In the genomic region with DNA sequence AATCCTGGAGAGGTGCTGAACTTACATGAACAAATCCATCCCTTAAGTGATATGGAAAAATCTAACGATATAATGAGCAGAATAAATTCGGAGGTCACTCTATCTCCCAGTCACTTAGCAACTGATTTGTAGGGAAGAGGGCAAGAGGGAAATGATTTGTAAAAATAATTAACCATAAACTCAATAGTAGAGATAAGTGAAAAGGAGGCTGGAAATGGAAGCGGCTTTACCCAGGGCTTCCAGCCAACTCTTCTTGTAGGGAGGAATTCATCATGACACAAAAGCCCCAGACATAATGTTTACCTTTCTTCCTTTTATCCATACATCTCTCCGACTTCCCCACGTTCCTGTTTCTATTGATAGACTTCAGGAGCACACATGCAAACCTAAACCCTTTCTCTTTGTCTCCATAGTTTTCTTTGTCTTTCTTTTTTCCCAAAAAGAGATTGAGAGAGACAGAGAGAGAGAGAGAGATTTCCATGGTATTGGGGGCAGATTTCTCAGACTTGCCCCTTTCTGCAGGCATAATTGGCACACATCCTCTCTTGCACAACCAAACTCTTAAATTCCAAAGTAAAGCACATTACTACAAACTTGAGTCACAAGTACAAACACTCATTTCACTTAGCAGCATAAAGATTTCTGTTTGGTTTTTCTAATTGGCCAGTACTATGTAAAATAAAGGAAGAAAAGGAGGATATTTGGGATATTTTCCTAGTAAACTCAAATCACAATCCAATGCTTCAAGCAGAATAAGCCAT, we compare ENCODE assay signal across 13 cellular contexts.
DNase-seq lines count a peak whose midpoint lies in the region; TF ChIP-seq lines count a peak whose summit lies in the region.
"Had no signal": no experiment of that assay in that cellular context is flagged by ENCODE, and none has a peak within 500 bp of the region (broad histone marks: within the 10 kb centered on the region; RNA-seq: fewer than 3 reads in every experiment).

No MANE protein-coding gene starts in this region.

- peak in 1 of 2 experiments; percentile 48; a peak in 1 of 4 replicates for TF ChIP-seq EP300 in SK-N-SH (IDR thresholded peaks at IDR 0.05; ENCODE audit: borderline replicate concordance in 1 of 2, low read depth in 1 of 2, low read length in 1 of 2)

- no peak overlapping the region for H3K9ac ChIP-seq in SK-N-SH

- H3K79me2 ChIP-seq in SK-N-SH (ENCODE audit: insufficient read depth), result no peaks in the 10 kb centered on the region

- H3K27me3 ChIP-seq in SK-N-SH (ENCODE audit: insufficient read depth), result no peaks in the 10 kb centered on the region
- H3K27me3 ChIP-seq: dorsolateral prefrontal cortex, ovary had no signal

- CTCF ChIA-PET in SK-N-SH (lab: Yijun Ruan, JAX), result no interaction called here

- WGBS in SK-N-SH (ENCODE audit: low lambda C conversion rate), result 15% methylated on average over 5 of the region's 5 CpGs

- no peaks in the 10 kb centered on the region for H4K20me1 ChIP-seq in SK-N-SH (ENCODE audit: insufficient read depth)

- peaks cover 9% of the 10 kb centered on the region; the same call in 1 of the 2 replicates for H3K9me3 ChIP-seq in SK-N-SH
- H3K9me3 ChIP-seq: ovary had no signal

- POLR2A ChIA-PET in SK-N-SH (lab: Yijun Ruan, JAX), result no interaction called here

- H3K4me2 ChIP-seq in SK-N-SH, result peak overlapping the region; percentile 59

- peaks cover 6% of the 10 kb centered on the region for H3F3A ChIP-seq in SK-N-SH (replicated peaks; ENCODE audit: insufficient read depth)

- TF ChIP-seq CTCF in SK-N-SH (IDR thresholded peaks at IDR 0.05) (no peak), retinal pigment epithelial cell (conservative IDR thresholded peaks at IDR 0.05; ENCODE audit: low read depth, low read length) (no peak)

- no peaks in the 10 kb centered on the region for H3K36me3 ChIP-seq in SK-N-SH (replicated peaks in 1 of 2; ENCODE audit: control insufficient read depth in 1 of 2, insufficient read depth in 2 of 2, low read length in 1 of 2)
- H3K36me3 ChIP-seq: left ventricle myocardium inferior, ovary had no signal

- H3K9me2 ChIP-seq in SK-N-SH, result no peaks in the 10 kb centered on the region

- peaks cover 0 to 6% of the 10 kb centered on the region in 2 experiments; a peak in 2 of 4 replicates for H3K4me1 ChIP-seq in SK-N-SH (ENCODE audit: control insufficient read depth in 1 of 2, insufficient read depth in 2 of 2, low read depth in 1 of 2, low read length in 1 of 2)
- H3K4me1 ChIP-seq: left ventricle myocardium inferior had no signal

- no peak for TF ChIP-seq RAD21 in SK-N-SH (IDR thresholded peaks at IDR 0.05; ENCODE audit: low read length)

- DNase-seq in NCI-H345 (lab: John Stamatoyannopoulos, UW), result peak; percentile 21
- DNase-seq in NCI-H345 treated with DMSO at 0.1 percent for 48 hours (lab: John Stamatoyannopoulos, UW; ENCODE audit: unreplicated experiment), result no peak
- DNase-seq in SK-N-SH, result peak; percentile 40
- peak; percentile 31 for DNase-seq in fibroblast of the conjunctiva (ENCODE audit: low read depth)
- peak; percentile 9 for DNase-seq in retinal pigment epithelial cell (ENCODE audit: low read depth)
- no peak for DNase-seq in T-helper 1 cell
- DNase-seq in NK-92 (lab: John Stamatoyannopoulos, UW; ENCODE audit: unreplicated experiment), result no peak
- no peak for DNase-seq in stimulated activated CD4-positive, alpha-beta T cell treated with anti-CD3 and anti-CD28 coated beads, Interleukin-4, amount 100 ng/mL, for 4 hours
- DNase-seq: activated CD8-positive, alpha-beta memory T cell treated with anti-CD3 and anti-CD28 coated beads, Interleukin-2, amount 50 U/mL, for 4 hours; dorsolateral prefrontal cortex; left ventricle myocardium inferior; NCI-H526; ovary had no signal

- H3K4me3 ChIP-seq in SK-N-SH (ENCODE audit: low read depth in 2 of 2, low read length in 1 of 2), result peak overlapping the region in 1 of 2 experiments; percentile 12; a peak in 1 of 4 replicates
- H3K4me3 ChIP-seq in retinal pigment epithelial cell (ENCODE audit: low read length), result no peak overlapping the region
- H3K4me3 ChIP-seq: dorsolateral prefrontal cortex, left ventricle myocardium inferior, ovary had no signal

- H2AFZ ChIP-seq in SK-N-SH (ENCODE audit: low read depth), result peak overlapping the region; percentile 72; the same call in 1 of the 2 replicates

- H3K27ac ChIP-seq in SK-N-SH (ENCODE audit: low read depth in 2 of 2, low read length in 1 of 2), result peak overlapping the region in 1 of 2 experiments; percentile 49; a peak in 2 of 4 replicates
- H3K27ac ChIP-seq: left ventricle myocardium inferior, ovary had no signal

TF ChIP-seq in SK-N-SH, 30 proteins besides CTCF, POLR2A, EP300 and RAD21:
- TF ChIP-seq RFX5 (IDR thresholded peaks at IDR 0.05; ENCODE audit: low read length) (peak; percentile 72; the same call in 1 of the 2 replicates), NFIC (IDR thresholded peaks at IDR 0.05; ENCODE audit: borderline replicate concordance) (peak; percentile 28; the same call in 1 of the 2 replicates), MEF2A (IDR thresholded peaks at IDR 0.05; ENCODE audit: borderline replicate concordance, low read depth) (no peak), YY1 (IDR thresholded peaks at IDR 0.05; ENCODE audit: low read depth) (no peak)
- TF ChIP-seq, protein P1, sequence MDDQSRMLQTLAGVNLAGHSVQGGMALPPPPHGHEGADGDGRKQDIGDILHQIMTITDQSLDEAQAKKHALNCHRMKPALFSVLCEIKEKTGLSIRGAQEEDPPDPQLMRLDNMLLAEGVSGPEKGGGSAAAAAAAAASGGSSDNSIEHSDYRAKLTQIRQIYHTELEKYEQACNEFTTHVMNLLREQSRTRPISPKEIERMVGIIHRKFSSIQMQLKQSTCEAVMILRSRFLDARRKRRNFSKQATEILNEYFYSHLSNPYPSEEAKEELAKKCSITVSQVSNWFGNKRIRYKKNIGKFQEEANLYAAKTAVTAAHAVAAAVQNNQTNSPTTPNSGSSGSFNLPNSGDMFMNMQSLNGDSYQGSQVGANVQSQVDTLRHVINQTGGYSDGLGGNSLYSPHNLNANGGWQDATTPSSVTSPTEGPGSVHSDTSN (IDR thresholded peaks at IDR 0.05), result 0 out of 2 replicates have a peak, but pooled peaks have one; percentile 19
- TF ChIP-seq, protein P2, sequence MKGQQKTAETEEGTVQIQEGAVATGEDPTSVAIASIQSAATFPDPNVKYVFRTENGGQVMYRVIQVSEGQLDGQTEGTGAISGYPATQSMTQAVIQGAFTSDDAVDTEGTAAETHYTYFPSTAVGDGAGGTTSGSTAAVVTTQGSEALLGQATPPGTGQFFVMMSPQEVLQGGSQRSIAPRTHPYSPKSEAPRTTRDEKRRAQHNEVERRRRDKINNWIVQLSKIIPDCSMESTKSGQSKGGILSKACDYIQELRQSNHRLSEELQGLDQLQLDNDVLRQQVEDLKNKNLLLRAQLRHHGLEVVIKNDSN (IDR thresholded peaks at IDR 0.05; ENCODE audit: borderline replicate concordance, low read depth), result no peak
- TF ChIP-seq, protein P3, sequence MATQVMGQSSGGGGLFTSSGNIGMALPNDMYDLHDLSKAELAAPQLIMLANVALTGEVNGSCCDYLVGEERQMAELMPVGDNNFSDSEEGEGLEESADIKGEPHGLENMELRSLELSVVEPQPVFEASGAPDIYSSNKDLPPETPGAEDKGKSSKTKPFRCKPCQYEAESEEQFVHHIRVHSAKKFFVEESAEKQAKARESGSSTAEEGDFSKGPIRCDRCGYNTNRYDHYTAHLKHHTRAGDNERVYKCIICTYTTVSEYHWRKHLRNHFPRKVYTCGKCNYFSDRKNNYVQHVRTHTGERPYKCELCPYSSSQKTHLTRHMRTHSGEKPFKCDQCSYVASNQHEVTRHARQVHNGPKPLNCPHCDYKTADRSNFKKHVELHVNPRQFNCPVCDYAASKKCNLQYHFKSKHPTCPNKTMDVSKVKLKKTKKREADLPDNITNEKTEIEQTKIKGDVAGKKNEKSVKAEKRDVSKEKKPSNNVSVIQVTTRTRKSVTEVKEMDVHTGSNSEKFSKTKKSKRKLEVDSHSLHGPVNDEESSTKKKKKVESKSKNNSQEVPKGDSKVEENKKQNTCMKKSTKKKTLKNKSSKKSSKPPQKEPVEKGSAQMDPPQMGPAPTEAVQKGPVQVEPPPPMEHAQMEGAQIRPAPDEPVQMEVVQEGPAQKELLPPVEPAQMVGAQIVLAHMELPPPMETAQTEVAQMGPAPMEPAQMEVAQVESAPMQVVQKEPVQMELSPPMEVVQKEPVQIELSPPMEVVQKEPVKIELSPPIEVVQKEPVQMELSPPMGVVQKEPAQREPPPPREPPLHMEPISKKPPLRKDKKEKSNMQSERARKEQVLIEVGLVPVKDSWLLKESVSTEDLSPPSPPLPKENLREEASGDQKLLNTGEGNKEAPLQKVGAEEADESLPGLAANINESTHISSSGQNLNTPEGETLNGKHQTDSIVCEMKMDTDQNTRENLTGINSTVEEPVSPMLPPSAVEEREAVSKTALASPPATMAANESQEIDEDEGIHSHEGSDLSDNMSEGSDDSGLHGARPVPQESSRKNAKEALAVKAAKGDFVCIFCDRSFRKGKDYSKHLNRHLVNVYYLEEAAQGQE (IDR thresholded peaks at IDR 0.05; ENCODE audit: low read depth, low read length), result no peak
TF ChIP-seq in SK-N-SH: peak in this region for 3.

Comparison
In these comparisons a context has a peak if more than half of its experiments do, and no peak if none do; other contexts are left out.
1. DNase-seq: peak in NCI-H345 (single experiment), SK-N-SH (single experiment), fibroblast of the conjunctiva (single experiment) and retinal pigment epithelial cell (single experiment); none in NCI-H345 treated with DMSO at 0.1 percent for 48 hours (single experiment), T-helper 1 cell (0 of 5), NK-92 (single experiment) and stimulated activated CD4-positive, alpha-beta T cell treated with anti-CD3 and anti-CD28 coated beads, Interleukin-4, amount 100 ng/mL, for 4 hours (0 of 2).